In genomic region chr11:68257477-68258362, GRCh38 we compare ENCODE assay signal across 8 cellular contexts. TPM values are rescaled to one million over a fixed set of nuclear protein-coding genes. Genes with fewer than 3 reads are reported as not detected.
A peak's percentile ranks its signal among the peaks of the same experiment; 100 is the strongest.
DNase-seq lines count a peak whose midpoint lies in the region; ATAC-seq lines count a peak whose summit lies in the region.

No MANE protein-coding gene starts in this region.

- H3K4me1 Mint-ChIP-seq in activated CD4-positive, alpha-beta T cell treated with anti-CD3 and anti-CD28 coated beads for 36 hours: peaks cover 3% of the 10 kb centered on the region

- peak; percentile 97 for ATAC-seq in activated CD4-positive, alpha-beta T cell treated with anti-CD3 and anti-CD28 coated beads for 36 hours
- ATAC-seq in left colon (peak; percentile 91), HG03571 (IDR thresholded peaks at IDR 0.05; ENCODE audit: unreplicated experiment) (no peak)

- H3K27ac Mint-ChIP-seq in activated CD4-positive, alpha-beta T cell treated with anti-CD3 and anti-CD28 coated beads for 36 hours: no peak overlapping the region

- in situ Hi-C loops in HAP-1 (cut with MboI; ENCODE audit: low sequenced_read_pairs): loop anchor here (10.0 to 25.0 kb wide), 2 partner anchors 187 to 1405 kb away; no protein-coding TSS in a partner anchor

- H3K4me3 ChIP-seq in HAP-1: no peak overlapping the region

- no peaks in the 10 kb centered on the region for H3K27me3 Mint-ChIP-seq in activated CD4-positive, alpha-beta T cell treated with anti-CD3 and anti-CD28 coated beads for 36 hours

- H3K4me3 Mint-ChIP-seq in activated CD4-positive, alpha-beta T cell treated with anti-CD3 and anti-CD28 coated beads for 36 hours: no peak overlapping the region

- CTCF ChIA-PET in activated CD4-positive, alpha-beta T cell treated with anti-CD3 and anti-CD28 coated beads for 36 hours (lab: Charles Lee): interaction anchor here (0.5 to 6.7 kb wide), 24 partner anchors 11 to 608 kb away, joined by 3 to 110 read pairs (median 4); partner anchors contain the start of gene C11orf24

- peaks cover 4% of the 10 kb centered on the region for H3K4me1 ChIP-seq in HAP-1

- no peaks in the 10 kb centered on the region for H3K9me3 ChIP-seq in HAP-1

- DNase-seq in AML-193 (lab: John Stamatoyannopoulos, UW): peak; percentile 77 to 82
- peak; percentile 77 to 98 for DNase-seq in HAP-1 (ENCODE audit: low spot score in 2 of 2)
- DNase-seq in NCI-H460 (ENCODE audit: extremely low read depth, low read depth): peak; percentile 83
- peak; percentile 97 for DNase-seq in activated CD4-positive, alpha-beta T cell treated with anti-CD3 and anti-CD28 coated beads for 36 hours
- DNase-seq in cerebellum (ENCODE audit: low spot score): peak; percentile 87
- DNase-seq in left colon: peak; percentile 94 to 100
- DNase-seq in stimulated activated CD4-positive, alpha-beta T cell treated with anti-CD3 and anti-CD28 coated beads, Interleukin-1b, Interleukin-23, amount 100 ng/mL, for 4 hours (ENCODE audit: low read depth in 2 of 2): peak; percentile 95 to 98

- H3K27me3 ChIP-seq in HAP-1 (ENCODE audit: low read depth): no peaks in the 10 kb centered on the region

- H3K36me3 Mint-ChIP-seq in activated CD4-positive, alpha-beta T cell treated with anti-CD3 and anti-CD28 coated beads for 36 hours (ENCODE audit: low read depth): peaks cover 6% of the 10 kb centered on the region

- peaks cover 21% of the 10 kb centered on the region for H3K36me3 ChIP-seq in HAP-1 (replicated peaks)

- no peaks in the 10 kb centered on the region for H3K9me3 Mint-ChIP-seq in activated CD4-positive, alpha-beta T cell treated with anti-CD3 and anti-CD28 coated beads for 36 hours (ENCODE audit: low read depth)

- intact Hi-C loops in activated CD4-positive, alpha-beta T cell treated with anti-CD3 and anti-CD28 coated beads for 36 hours (cut with DNase I, micrococcal nuclease): loop anchor here (1.0 to 5.0 kb wide), 5 partner anchors 14 to 190 kb away; partner anchors contain the start of gene C11orf24 (in 1 of the 2)
- intact Hi-C loops in left colon (cut with DNase I, micrococcal nuclease): loop anchor here (2.0 to 10.0 kb wide), 4 partner anchors 39 to 187 kb away; no protein-coding TSS in a partner anchor

- POLR2A ChIA-PET in activated CD4-positive, alpha-beta T cell treated with anti-CD3 and anti-CD28 coated beads for 36 hours (lab: Charles Lee): interaction anchor here (0.6 kb wide), 2 partner anchors 23 to 260 kb away, joined by 5 read pairs; no protein-coding TSS in a partner anchor

RNA-seq across cellular contexts. Expression of gene C11orf24, which starts 14.1 kb away (rescaled TPM):
- 31.5 and 34.5 TPM in 2 replicates for total RNA-seq in NCI-H460 (2014; rRNA removed; shearing (Covaris generic))
- polyA plus RNA-seq in NCI-H460 (2014; cell fraction: nucleus; rRNA removed): 37.7 and 75.2 TPM in 2 replicates
- total RNA-seq in activated CD4-positive, alpha-beta T cell treated with anti-CD3 and anti-CD28 coated beads for 36 hours: 10 to 100 TPM; 29.4 to 37.4 TPM
- total RNA-seq in cerebellum: 10.6 TPM
- total RNA-seq in left colon: 10 to 100 TPM; 68.8 to 76.3 TPM

RNA-seq across cellular contexts. Expression of gene KMT5B, which starts 44.6 kb away (rescaled TPM):
- total RNA-seq in NCI-H460 (2014; rRNA removed; shearing (Covaris generic)): 16.7 and 21.2 TPM in 2 replicates
- 7.9 and 9.6 TPM in 2 replicates for polyA plus RNA-seq in NCI-H460 (2014; cell fraction: nucleus; rRNA removed)
- total RNA-seq in activated CD4-positive, alpha-beta T cell treated with anti-CD3 and anti-CD28 coated beads for 36 hours: 10 to 100 TPM; 22.9 to 23.1 TPM
- total RNA-seq in cerebellum (105 TPM), left colon (10 to 100 TPM; 56.9 to 62.8 TPM)

RNA-seq across cellular contexts. Expression of gene LRP5, which starts 54.7 kb away (rescaled TPM):
- total RNA-seq in NCI-H460 (2014; rRNA removed; shearing (Covaris generic)): 14.2 TPM in 2 replicates
- 22.2 and 34.5 TPM in 2 replicates for polyA plus RNA-seq in NCI-H460 (2014; cell fraction: nucleus; rRNA removed)
- 10 to 100 TPM; 11.7 to 13.6 TPM for total RNA-seq in activated CD4-positive, alpha-beta T cell treated with anti-CD3 and anti-CD28 coated beads for 36 hours
- total RNA-seq in cerebellum (15.7 TPM), left colon (100 to 1,000 TPM in 1 of 2 donors, 10 to 100 TPM in 1; 86.8 to 106 TPM)
